Comparison of ENCODE assay signal across 1 cellular context in the genomic region with DNA sequence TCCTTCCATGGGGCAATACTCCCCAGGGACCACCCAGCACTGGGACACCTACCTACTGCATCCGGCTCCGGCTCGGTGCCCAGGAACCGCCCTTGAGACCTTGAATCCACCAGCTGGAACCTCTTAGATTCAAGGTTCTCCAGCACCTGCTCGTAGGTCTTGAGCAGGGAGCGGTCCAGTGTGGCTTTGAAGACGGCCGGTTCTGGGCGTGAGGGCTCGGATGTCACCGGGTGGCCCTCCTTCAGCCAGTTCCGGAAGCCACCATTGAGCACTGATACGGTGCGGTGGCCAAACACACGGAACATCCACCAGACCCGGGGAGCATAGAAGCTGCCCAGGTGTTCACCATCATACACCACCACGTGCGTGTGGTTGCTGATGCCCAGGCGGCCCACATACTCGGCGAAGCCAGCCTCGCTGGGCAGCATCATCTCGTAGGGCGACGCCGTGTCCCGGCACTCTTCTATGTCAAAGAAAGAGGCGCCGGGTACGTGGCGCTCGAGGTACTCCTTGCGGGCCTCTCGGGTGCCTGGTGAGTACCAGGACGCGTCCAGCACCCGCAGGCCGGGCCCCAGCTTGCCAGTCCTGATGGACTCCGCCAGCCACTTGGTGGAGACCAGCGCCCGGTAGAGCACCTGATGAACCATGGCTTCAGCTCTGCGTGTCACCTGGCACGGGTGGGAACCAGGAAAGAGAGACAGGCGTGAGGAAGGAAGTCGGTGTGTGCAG.
TF ChIP-seq lines count a peak whose summit lies in the region.

No MANE protein-coding gene starts in this region.

TF ChIP-seq in K562, 482 proteins besides CTCF, POLR2A, EP300 and RAD21:
- no peak for TF ChIP-seq CHD4 (IDR thresholded peaks at IDR 0.05; ENCODE audit: insufficient read depth, insufficient replicate concordance, low read depth, low read length, poor library complexity, severe bottlenecking)
- TF ChIP-seq ZNF24 (IDR thresholded peaks at IDR 0.05), result no peak
- TF ChIP-seq KDM5B (IDR thresholded peaks at IDR 0.05; ENCODE audit: insufficient replicate concordance, low read depth, low read length), result no peak
- TF ChIP-seq BRCA1 (IDR thresholded peaks at IDR 0.05), result no peak
- no peak for TF ChIP-seq BRCA1 (CRISPR knock-in tag; IDR thresholded peaks at IDR 0.05)
- TF ChIP-seq SREBF2 (CRISPR knock-in tag; IDR thresholded peaks at IDR 0.05), result no peak
- no peak for TF ChIP-seq NFATC3 (IDR thresholded peaks at IDR 0.05)
- TF ChIP-seq FUS (optimal IDR thresholded peaks at IDR 0.05; ENCODE audit: low read depth, low read length), result no peak
- peak; percentile 18; the same call in 1 of the 2 replicates for TF ChIP-seq TFAP4 (CRISPR knock-in tag; IDR thresholded peaks at IDR 0.05; ENCODE audit: borderline replicate concordance)
- TF ChIP-seq ZC3H4 (CRISPR knock-in tag; IDR thresholded peaks at IDR 0.05; ENCODE audit: borderline replicate concordance), result no peak
- TF ChIP-seq THAP12 (CRISPR knock-in tag; IDR thresholded peaks at IDR 0.05), result no peak
- no peak for TF ChIP-seq ATF3 (IDR thresholded peaks at IDR 0.05)
- TF ChIP-seq ATF3 (CRISPR knock-in tag; conservative IDR thresholded peaks at IDR 0.05), result no peak
- TF ChIP-seq IFI16 (CRISPR knock-in tag; IDR thresholded peaks at IDR 0.05), result no peak
- no peak for TF ChIP-seq EP400 (IDR thresholded peaks at IDR 0.05)
- 0 out of 2 replicates have a peak, but pooled peaks have one; percentile 40 for TF ChIP-seq ETV5 (CRISPR knock-in tag; IDR thresholded peaks at IDR 0.05; ENCODE audit: low read depth)
- no peak for TF ChIP-seq ZNF124 (CRISPR knock-in tag; IDR thresholded peaks at IDR 0.05)
